8 cellular contexts compared by ENCODE assay signal in genomic region chr18:35386600-35387366, GRCh38. TPM values are rescaled to one million over a fixed set of nuclear protein-coding genes. Genes with fewer than 3 reads are reported as not detected.
DNase-seq lines count a peak whose midpoint lies in the region; ATAC-seq and TF ChIP-seq lines count a peak whose summit lies in the region.

No MANE protein-coding gene starts in this region.

- H3K27ac ChIP-seq in A673 (ENCODE audit: low read depth, low read length, poor library complexity, severe bottlenecking) = no peak overlapping the region

- ATAC-seq in GM18502 (IDR thresholded peaks at IDR 0.05; ENCODE audit: poor library complexity, unreplicated experiment) (peak; percentile 95), HG03159 (IDR thresholded peaks at IDR 0.05; ENCODE audit: unreplicated experiment) (peak; percentile 83)

- DNase-seq in A673 (ENCODE audit: low spot score) = peak; percentile 80
- peak; percentile 48 for DNase-seq in NCI-H345 (lab: John Stamatoyannopoulos, UW)
- DNase-seq in activated CD4-positive, CD25-positive, alpha-beta regulatory T cell (lab: John Stamatoyannopoulos, UW) = peak; percentile 4 to 28 (median 14)
- DNase-seq in cerebellar cortex (ENCODE audit: low spot score) = peak; percentile 75
- DNase-seq in left kidney (ENCODE audit: low read depth, low spot score) = peak; percentile 93
- peak; percentile 70 for DNase-seq in stimulated activated CD4-positive, alpha-beta T cell treated with anti-CD3 and anti-CD28 coated beads, Interleukin-4, amount 100 ng/mL, for 24 hours

- H3K4me1 ChIP-seq in A673 (ENCODE audit: insufficient read depth, low read length, poor library complexity, severe bottlenecking) = no peaks in the 10 kb centered on the region

- no peak overlapping the region for H3K4me3 ChIP-seq in A673 (ENCODE audit: low read depth, low read length, poor library complexity, severe bottlenecking)

- intact Hi-C loops in A673 (cut with micrococcal nuclease; ENCODE audit: unreplicated experiment) = loop anchor here (5.0 kb wide), 1 partner anchor 371 kb away; no protein-coding TSS in a partner anchor

- peak; percentile 89 for TF ChIP-seq CTCF in A673 (conservative IDR thresholded peaks at IDR 0.05; ENCODE audit: low read depth, low read length)

- POLR2A ChIA-PET in A673 (lab: Charles Lee; ENCODE audit: low non-redundant PET) = no interaction called here

- CTCF ChIA-PET in A673 (lab: Charles Lee) = interaction anchor here (1.1 kb wide), 1 partner anchor 11 kb away, joined by 4 read pairs; no protein-coding TSS in a partner anchor

- BruUV-seq in A673 (replicated peaks; lab: Mats Ljungman, UMichigan) = no TSS peak

- H3K9me3 ChIP-seq in A673 (ENCODE audit: low read depth, low read length, poor library complexity, severe bottlenecking) = no peaks in the 10 kb centered on the region

- no peaks in the 10 kb centered on the region for H3K36me3 ChIP-seq in A673 (ENCODE audit: insufficient read depth, low read length, poor library complexity, severe bottlenecking)

- peaks cover 51% of the 10 kb centered on the region for H3K27me3 ChIP-seq in A673 (replicated peaks; ENCODE audit: insufficient read depth, low read depth, low read length, poor library complexity)

RNA-seq across cellular contexts. Expression of gene ZNF396, which starts 9.6 kb away (rescaled TPM):
- 0.84 and 0.94 TPM in 2 replicates for total RNA-seq in A673 (2021)

RNA-seq across cellular contexts. Expression of gene ZNF24, which starts 42.6 kb away (rescaled TPM):
- 59.8 and 63.3 TPM in 2 replicates for total RNA-seq in A673 (2021)

Comparison
In these comparisons a context has a peak if more than half of its experiments do, and no peak if none do; other contexts are left out.
1. DNase-seq: peak in every context shown above with its lines; median percentile 93 in left kidney; 80 in A673; 75 in cerebellar cortex; 70 in stimulated activated CD4-positive, alpha-beta T cell treated with anti-CD3 and anti-CD28 coated beads, Interleukin-4, amount 100 ng/mL, for 24 hours; 48 in NCI-H345; 14 in activated CD4-positive, CD25-positive, alpha-beta regulatory T cell.